18 cellular contexts compared by ENCODE assay signal in the genomic region with DNA sequence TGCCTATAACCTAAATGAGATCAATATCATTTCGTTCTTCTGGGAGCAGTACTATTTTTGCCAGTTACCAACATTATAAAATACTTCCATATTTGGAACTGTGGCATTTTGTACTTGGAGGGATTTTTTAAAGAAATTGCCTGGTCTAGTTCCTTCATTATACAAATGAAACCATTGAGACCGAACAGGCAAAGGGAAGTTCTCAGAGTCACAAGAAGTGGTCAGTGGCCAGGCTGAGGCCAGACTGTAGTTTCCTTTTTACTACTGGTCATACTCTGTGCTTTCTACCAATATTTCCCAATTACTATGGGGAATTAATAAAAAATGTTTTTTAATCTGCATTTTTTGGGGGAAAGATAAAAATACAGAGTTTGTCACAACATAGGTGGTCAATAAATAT.
DNase-seq lines count a peak whose midpoint lies in the region; ATAC-seq and TF ChIP-seq lines count a peak whose summit lies in the region.
"Had no signal": no experiment of that assay in that cellular context is flagged by ENCODE, and none has a peak within 500 bp of the region (broad histone marks: within the 10 kb centered on the region; RNA-seq: fewer than 3 reads in every experiment).

No MANE protein-coding gene starts in this region.

- H3K9ac ChIP-seq in fibroblast of lung (ENCODE audit: insufficient read depth, low read length) = no peak overlapping the region

- H3K36me3 ChIP-seq in A673 (ENCODE audit: insufficient read depth, low read length, poor library complexity, severe bottlenecking) (no peaks in the 10 kb centered on the region), fibroblast of lung (ENCODE audit: control insufficient read depth, insufficient read depth, low read length) (no peaks in the 10 kb centered on the region), muscle layer of duodenum (ENCODE audit: control insufficient read depth in 1 of 2, insufficient read depth in 2 of 2, low read length in 2 of 2) (no peaks in the 10 kb centered on the region), hepatocyte (replicated peaks; ENCODE audit: insufficient read depth, low read depth) (no peaks in the 10 kb centered on the region)
- H3K36me3 ChIP-seq: MG63 had no signal

- 86% methylated on average over 2 of the region's 2 CpGs for WGBS in hepatocyte (ENCODE audit: low lambda C conversion rate, missing lambda C conversion rate)

- H2AFZ ChIP-seq in fibroblast of lung (ENCODE audit: low read length) (no peak overlapping the region), hepatocyte (no peak overlapping the region)

- H3K27me3 ChIP-seq in A673 (replicated peaks; ENCODE audit: insufficient read depth, low read depth, low read length, poor library complexity) (no peaks in the 10 kb centered on the region), fibroblast of lung (ENCODE audit: control insufficient read depth, insufficient read depth, low read length) (no peaks in the 10 kb centered on the region), muscle layer of duodenum (ENCODE audit: low read depth, low read length) (no peaks in the 10 kb centered on the region), hepatocyte (no peaks in the 10 kb centered on the region)
- H3K27me3 ChIP-seq: MG63 had no signal

- BruUV-seq in A673 (replicated peaks; lab: Mats Ljungman, UMichigan) = no TSS peak

- CTCF ChIA-PET in A673 (lab: Charles Lee) = no interaction called here

- POLR2A ChIA-PET in A673 (lab: Charles Lee; ENCODE audit: low non-redundant PET) = no interaction called here

- ATAC-seq in HG03442 (IDR thresholded peaks at IDR 0.05; ENCODE audit: unreplicated experiment) = no peak
- no peak for ATAC-seq in activated CD4-positive, CD25-positive, alpha-beta regulatory T cell treated with anti-CD3 and anti-CD28 coated beads, Interleukin-2, amount 50 U/mL, for 24 hours
- ATAC-seq: SK-N-SH treated with all-trans-retinoic acid at 6 μM for 48 hours had no signal

- H3K9me2 ChIP-seq in hepatocyte (replicated peaks; ENCODE audit: insufficient read depth) = no peaks in the 10 kb centered on the region

- no peak overlapping the region for H3K4me3 ChIP-seq in A673 (ENCODE audit: low read depth, low read length, poor library complexity, severe bottlenecking)
- no peak overlapping the region for H3K4me3 ChIP-seq in fibroblast of lung (replicated peaks in 1 of 4; ENCODE audit: control extremely low read depth in 1 of 4, insufficient read depth in 1 of 4, low read depth in 3 of 4, low read length in 4 of 4)
- no peak overlapping the region for H3K4me3 ChIP-seq in muscle layer of duodenum (ENCODE audit: low read depth in 1 of 2, low read length in 2 of 2)
- H3K4me3 ChIP-seq in hepatocyte = no peak overlapping the region
- H3K4me3 ChIP-seq: MG63 had no signal

- H3K4me2 ChIP-seq in fibroblast of lung (ENCODE audit: extremely low read depth, insufficient read depth, low read length) = peak overlapping the region; percentile 35
- no peak overlapping the region for H3K4me2 ChIP-seq in hepatocyte

- H3K27ac ChIP-seq in A673 (ENCODE audit: low read depth, low read length, poor library complexity, severe bottlenecking) = peak overlapping the region; percentile 93
- H3K27ac ChIP-seq in fibroblast of lung (ENCODE audit: insufficient read depth, low read length) = no peak overlapping the region
- H3K27ac ChIP-seq in muscle layer of duodenum (ENCODE audit: low read length) = peak overlapping the region; percentile 14
- H3K27ac ChIP-seq in hepatocyte = no peak overlapping the region
- H3K27ac ChIP-seq: C4-2B had no signal

- H4K20me1 ChIP-seq in fibroblast of lung (ENCODE audit: control insufficient read depth, extremely low read depth, insufficient read depth, low read length) = no peaks in the 10 kb centered on the region
- no peaks in the 10 kb centered on the region for H4K20me1 ChIP-seq in hepatocyte (ENCODE audit: insufficient read depth, poor library complexity, severe bottlenecking)

- H3K4me1 ChIP-seq in A673 (ENCODE audit: insufficient read depth, low read length, poor library complexity, severe bottlenecking) (peaks cover 71% of the 10 kb centered on the region), fibroblast of lung (ENCODE audit: control insufficient read depth, extremely low read depth, insufficient read depth, low read length) (peaks cover 17% of the 10 kb centered on the region), muscle layer of duodenum (ENCODE audit: control insufficient read depth in 1 of 2, insufficient read depth in 2 of 2, low read length in 2 of 2) (peaks cover 0 to 32% of the 10 kb centered on the region in 2 donors), hepatocyte (ENCODE audit: insufficient read depth) (no peaks in the 10 kb centered on the region)

- DNase-seq in A673 (ENCODE audit: low spot score) = no peak
- DNase-seq in CD1c-positive myeloid dendritic cell (ENCODE audit: extremely low spot score) = peak; percentile 82
- no peak for DNase-seq in fibroblast of lung (ENCODE audit: low read depth in 2 of 2)
- DNase-seq in hepatocyte (ENCODE audit: low spot score) = no peak
- DNase-seq in iPS-NIHi11 (ENCODE audit: low spot score) = no peak
- DNase-seq: DMS 273 treated with DMSO at 0.1 percent for 48 hours, DND-41, Kasumi-1, MG63, NCI-H1105 treated with DMSO at 0.1 percent for 48 hours, NCI-H1694 treated with DMSO at 0.1 percent for 48 hours, NCI-H748 treated with DMSO at 0.1 percent for 48 hours, SHP77 treated with DMSO at 0.1 percent for 48 hours had no signal

- TF ChIP-seq CTCF in A673 (conservative IDR thresholded peaks at IDR 0.05; ENCODE audit: low read depth, low read length) (no peak), fibroblast of lung (conservative IDR thresholded peaks at IDR 0.05 in 1 of 2, IDR thresholded peaks at IDR 0.05 in 1 of 2; ENCODE audit: low read depth in 1 of 2, low read length in 2 of 2) (no peak), hepatocyte (IDR thresholded peaks at IDR 0.05; ENCODE audit: poor library complexity) (no peak)

- H3K9me3 ChIP-seq in A673 (ENCODE audit: low read depth, low read length, poor library complexity, severe bottlenecking) (no peaks in the 10 kb centered on the region), fibroblast of lung (ENCODE audit: control insufficient read depth, insufficient read depth, low read depth, low read length) (no peaks in the 10 kb centered on the region), muscle layer of duodenum (ENCODE audit: control insufficient read depth in 1 of 2, low read length in 2 of 2) (no peaks in the 10 kb centered on the region), hepatocyte (ENCODE audit: low read depth) (no peaks in the 10 kb centered on the region)
- H3K9me3 ChIP-seq: MG63 had no signal

- no peaks in the 10 kb centered on the region for H3K79me2 ChIP-seq in fibroblast of lung (ENCODE audit: control insufficient read depth, insufficient read depth, low read length)
- no peaks in the 10 kb centered on the region for H3K79me2 ChIP-seq in hepatocyte

- intact Hi-C loops in A673 (cut with micrococcal nuclease; ENCODE audit: unreplicated experiment) = no loop called here

Comparison
In these comparisons a context has a peak if more than half of its experiments do, and no peak if none do; other contexts are left out.
1. H3K27ac ChIP-seq: peak in A673 (single experiment) and muscle layer of duodenum (single experiment); none in fibroblast of lung (single experiment) and hepatocyte (single experiment).